8 cellular contexts compared by ENCODE assay signal in the genomic region with DNA sequence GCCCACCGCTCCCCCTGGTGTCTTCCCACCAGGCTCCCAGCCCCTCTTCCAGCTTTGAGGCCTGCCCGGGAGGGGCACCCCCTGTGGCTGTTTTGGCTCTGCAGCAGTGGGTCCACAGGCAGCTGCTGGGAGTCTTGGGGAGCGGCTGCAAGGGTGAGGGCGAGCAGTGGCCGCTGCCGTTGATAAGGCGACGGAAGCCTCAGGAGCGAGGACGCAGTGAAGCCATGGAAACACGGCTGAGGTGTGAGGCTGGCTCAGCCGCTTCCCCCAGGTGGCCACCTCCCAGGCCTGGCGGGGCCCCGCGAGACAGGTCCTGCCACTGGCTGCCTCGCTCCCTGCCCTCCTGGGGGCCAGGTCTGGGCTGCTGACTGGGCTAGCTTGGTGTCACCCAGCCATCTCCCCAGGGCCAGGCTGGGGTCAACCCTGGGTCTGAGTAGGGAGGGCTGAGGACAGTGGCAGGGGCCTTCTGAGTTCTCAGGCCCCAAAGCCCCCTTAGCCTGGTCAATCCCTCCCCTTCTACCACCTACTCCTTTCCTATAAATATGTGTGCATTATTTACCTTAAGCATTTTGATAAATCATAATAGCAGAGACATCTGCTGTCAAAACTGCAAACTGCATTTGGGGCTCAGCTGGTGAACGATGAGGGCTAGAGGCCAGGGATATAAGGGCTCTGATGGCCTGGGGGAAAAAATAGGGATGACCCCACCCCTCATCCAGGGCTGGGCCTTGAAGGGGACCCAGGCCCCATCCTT. TPM values are rescaled to one million over a fixed set of nuclear protein-coding genes. Genes with fewer than 3 reads are reported as not detected.
DNase-seq lines count a peak whose midpoint lies in the region; ATAC-seq and TF ChIP-seq lines count a peak whose summit lies in the region.

No MANE protein-coding gene starts in this region.

- H2AK5ac ChIP-seq in trophoblast cell (ENCODE audit: low read length): peak overlapping the region; percentile 61

- WGBS in trophoblast cell (ENCODE audit: extremely low coverage, insufficient coverage, insufficient read length): no CpG with 5 or more reads among the region's 17 CpGs

- peak overlapping the region; percentile 62 for H2BK12ac ChIP-seq in trophoblast cell (ENCODE audit: low read length)

- CTCF ChIA-PET in RWPE1 (lab: Yijun Ruan, JAX): interaction anchor here (0.5 to 6.2 kb wide), 18 partner anchors 9 to 279 kb away, joined by 3 to 125 read pairs (median 4); no protein-coding TSS in a partner anchor

- peak overlapping the region; percentile 11 for H4K12ac ChIP-seq in trophoblast cell (ENCODE audit: low read depth, low read length)

- H3K9me3 Mint-ChIP-seq in activated naive CD8-positive, alpha-beta T cell treated with anti-CD3 and anti-CD28 coated beads, Interleukin-2, amount 10 ng/mL, durations not matched to agents 7 days and 5 days: no peaks in the 10 kb centered on the region
- H3K9me3 Mint-ChIP-seq in activated naive CD8-positive, alpha-beta T cell treated with anti-CD3 and anti-CD28 coated beads for 36 hours: no peaks in the 10 kb centered on the region

- peaks cover 19% of the 10 kb centered on the region for H3K79me1 ChIP-seq in trophoblast cell (ENCODE audit: low read length)

- H3K27ac ChIP-seq in RWPE1: no peak overlapping the region
- peak overlapping the region; percentile 23 for H3K27ac ChIP-seq in trophoblast cell (ENCODE audit: low read depth, low read length)

- POLR2A ChIA-PET in activated naive CD8-positive, alpha-beta T cell treated with anti-CD3 and anti-CD28 coated beads, Interleukin-2, amount 10 ng/mL, durations not matched to agents 7 days and 5 days (lab: Charles Lee): interaction anchor here (3.1 kb wide), 1 partner anchor 54 kb away, joined by 14 read pairs; no protein-coding TSS in a partner anchor
- POLR2A ChIA-PET in RWPE1 (lab: Yijun Ruan, JAX; ENCODE audit: low non-redundant PET): no interaction called here

- H3K4me1 Mint-ChIP-seq in activated naive CD8-positive, alpha-beta T cell treated with anti-CD3 and anti-CD28 coated beads, Interleukin-2, amount 10 ng/mL, durations not matched to agents 7 days and 5 days: peaks cover 2% of the 10 kb centered on the region
- H3K4me1 Mint-ChIP-seq in activated naive CD8-positive, alpha-beta T cell treated with anti-CD3 and anti-CD28 coated beads for 36 hours: no peaks in the 10 kb centered on the region

- peak overlapping the region; percentile 27 for H4K8ac ChIP-seq in trophoblast cell (ENCODE audit: low read depth, low read length)

- peak overlapping the region; percentile 4 for H2AFZ ChIP-seq in trophoblast cell (ENCODE audit: insufficient read depth, low read length, poor library complexity)

- peak; percentile 79 for TF ChIP-seq CTCF in RWPE1 (conservative IDR thresholded peaks at IDR 0.05; ENCODE audit: low read depth)
- peak; percentile 68 for TF ChIP-seq CTCF in fibroblast of pulmonary artery (IDR thresholded peaks at IDR 0.05; ENCODE audit: low read length, missing control alignments)

- H3K14ac ChIP-seq in trophoblast cell (ENCODE audit: low read length): peak overlapping the region; percentile 77

- no peak overlapping the region for H3K4me3 Mint-ChIP-seq in activated naive CD8-positive, alpha-beta T cell treated with anti-CD3 and anti-CD28 coated beads, Interleukin-2, amount 10 ng/mL, durations not matched to agents 7 days and 5 days
- H3K4me3 Mint-ChIP-seq in activated naive CD8-positive, alpha-beta T cell treated with anti-CD3 and anti-CD28 coated beads for 36 hours: no peak overlapping the region

- peaks cover 20 to 27% of the 10 kb centered on the region in 2 experiments for H3K36me3 ChIP-seq in trophoblast cell (ENCODE audit: control insufficient read depth in 1 of 2, insufficient read depth in 2 of 2, low read length in 2 of 2)

- H3K4me2 ChIP-seq in trophoblast cell (ENCODE audit: low read length): peak overlapping the region; percentile 10

- no peaks in the 10 kb centered on the region for H3K36me3 Mint-ChIP-seq in activated naive CD8-positive, alpha-beta T cell treated with anti-CD3 and anti-CD28 coated beads, Interleukin-2, amount 10 ng/mL, durations not matched to agents 7 days and 5 days
- H3K36me3 Mint-ChIP-seq in activated naive CD8-positive, alpha-beta T cell treated with anti-CD3 and anti-CD28 coated beads for 36 hours: no peaks in the 10 kb centered on the region

- no peak overlapping the region for H3K27ac Mint-ChIP-seq in activated naive CD8-positive, alpha-beta T cell treated with anti-CD3 and anti-CD28 coated beads, Interleukin-2, amount 10 ng/mL, durations not matched to agents 7 days and 5 days
- H3K27ac Mint-ChIP-seq in activated naive CD8-positive, alpha-beta T cell treated with anti-CD3 and anti-CD28 coated beads for 36 hours: no peak overlapping the region

- peaks cover 61 to 71% of the 10 kb centered on the region in 2 experiments for H3K4me1 ChIP-seq in trophoblast cell (ENCODE audit: control insufficient read depth in 1 of 2, insufficient read depth in 2 of 2, low read length in 2 of 2)

- H3K18ac ChIP-seq in trophoblast cell (ENCODE audit: low read length): peak overlapping the region; percentile 77

- H3K23ac ChIP-seq in trophoblast cell (ENCODE audit: low read length): no peak overlapping the region

- no peak overlapping the region for H3K9ac ChIP-seq in trophoblast cell (ENCODE audit: low read length)

- DNase-seq in activated naive CD8-positive, alpha-beta T cell treated with anti-CD3 and anti-CD28 coated beads, Interleukin-2, amount 10 ng/mL, durations not matched to agents 7 days and 5 days: no peak
- DNase-seq in activated naive CD8-positive, alpha-beta T cell treated with anti-CD3 and anti-CD28 coated beads for 36 hours: no peak
- DNase-seq in RWPE1 (ENCODE audit: low spot score): peak; percentile 67
- peak; percentile 63 for DNase-seq in fibroblast of pulmonary artery (ENCODE audit: low read depth)
- DNase-seq in trophoblast cell: no peak
- DNase-seq in middle frontal gyrus (ENCODE audit: extremely low spot score, low spot score): no peak
- no peak for DNase-seq in foreskin melanocyte
- DNase-seq in DMS79 (lab: John Stamatoyannopoulos, UW): no peak

- H3K4me3 ChIP-seq in fibroblast of pulmonary artery (replicated peaks; ENCODE audit: low read depth, low read length): no peak overlapping the region
- no peak overlapping the region for H3K4me3 ChIP-seq in trophoblast cell (ENCODE audit: low read depth, low read length)

- peak overlapping the region; percentile 45 for H2BK5ac ChIP-seq in trophoblast cell (ENCODE audit: low read depth, low read length, poor library complexity)

- H3K9me3 ChIP-seq in trophoblast cell (ENCODE audit: insufficient read depth, low read depth, low read length): no peaks in the 10 kb centered on the region

- peak overlapping the region; percentile 4 for H3K4ac ChIP-seq in trophoblast cell (ENCODE audit: low read depth, low read length)

- H2BK120ac ChIP-seq in trophoblast cell (ENCODE audit: insufficient read depth, low read length, poor library complexity): peak overlapping the region; percentile 62

- H4K91ac ChIP-seq in trophoblast cell (ENCODE audit: low read depth, low read length): peak overlapping the region; percentile 79

- peaks cover 3% of the 10 kb centered on the region for H3K79me2 ChIP-seq in trophoblast cell (ENCODE audit: control insufficient read depth, insufficient read depth, low read length, poor library complexity)

- no peaks in the 10 kb centered on the region for H3K27me3 ChIP-seq in trophoblast cell (ENCODE audit: insufficient read depth, low read length)

- peak; percentile 34 for ATAC-seq in activated naive CD8-positive, alpha-beta T cell treated with anti-CD3 and anti-CD28 coated beads, Interleukin-2, amount 10 ng/mL, durations not matched to agents 7 days and 5 days (ENCODE audit: low read depth)

- H3K27me3 Mint-ChIP-seq in activated naive CD8-positive, alpha-beta T cell treated with anti-CD3 and anti-CD28 coated beads, Interleukin-2, amount 10 ng/mL, durations not matched to agents 7 days and 5 days: peaks cover 5% of the 10 kb centered on the region
- H3K27me3 Mint-ChIP-seq in activated naive CD8-positive, alpha-beta T cell treated with anti-CD3 and anti-CD28 coated beads for 36 hours: no peaks in the 10 kb centered on the region

RNA-seq across cellular contexts. Expression of a gene that starts 41.7 kb away (rescaled TPM):
- total RNA-seq in activated naive CD8-positive, alpha-beta T cell treated with anti-CD3 and anti-CD28 coated beads, Interleukin-2, amount 10 ng/mL, durations not matched to agents 7 days and 5 days: 1 to 10 TPM; 3.5 to 4.6 TPM
- total RNA-seq in activated naive CD8-positive, alpha-beta T cell treated with anti-CD3 and anti-CD28 coated beads for 36 hours: 1 to 10 TPM; 1.3 to 2.0 TPM
- polyA plus RNA-seq in trophoblast cell (2013): 101 and 105 TPM in 2 replicates

Comparison
In these comparisons a context has a peak if more than half of its experiments do, and no peak if none do; other contexts are left out.
1. DNase-seq: peak in RWPE1 (single experiment) and fibroblast of pulmonary artery (single experiment); none in activated naive CD8-positive, alpha-beta T cell treated with anti-CD3 and anti-CD28 coated beads, Interleukin-2, amount 10 ng/mL, durations not matched to agents 7 days and 5 days (single experiment), activated naive CD8-positive, alpha-beta T cell treated with anti-CD3 and anti-CD28 coated beads for 36 hours (single experiment), trophoblast cell (0 of 2), middle frontal gyrus (single experiment), foreskin melanocyte (single experiment) and DMS79 (single experiment).